ENCODE assay signal across 29 cellular contexts in genomic region chr1:107637101-107637500, GRCh38.
"Had no signal": no experiment of that assay in that cellular context is flagged by ENCODE, and none has a peak within 500 bp of the region (broad histone marks: within the 10 kb centered on the region; RNA-seq: fewer than 3 reads in every experiment).

No MANE protein-coding gene starts in this region.

- H3K4me1 ChIP-seq: adrenal gland, SJCRH30 had no signal

- H3K27ac Mint-ChIP-seq: activated CD4-positive, alpha-beta memory T cell treated with anti-CD3 and anti-CD28 coated beads, Interleukin-2, amount 10 ng/mL, durations not matched to agents 7 days and 5 days; activated CD4-positive, alpha-beta T cell treated with anti-CD3 and anti-CD28 coated beads for 36 hours; activated naive CD4-positive, alpha-beta T cell treated with anti-CD3 and anti-CD28 coated beads, Interleukin-2, amount 10 ng/mL, durations not matched to agents 7 days and 5 days; activated naive CD8-positive, alpha-beta T cell treated with anti-CD3 and anti-CD28 coated beads for 36 hours; activated T-cell treated with anti-CD3 and anti-CD28 coated beads, Interleukin-2, amount 50 U/mL, for 72 hours; activated T-helper 2 cell treated with anti-CD3 and anti-CD28 coated beads, Interferon-gamma antibody, Interleukin-2, Interleukin-4, amounts not matched to agents 10 μg/mL and 5 μg/mL and 100 μg/mL, durations not matched to agents 14 hours and 24 hours and 36 hours had no signal

- H3K4me3 ChIP-seq: adrenal gland, cardiac muscle cell, K562, SJCRH30 had no signal

- H3K9ac ChIP-seq: SK-N-SH had no signal

- H3K4me2 ChIP-seq: SK-N-SH had no signal

- H3K27me3 ChIP-seq: adrenal gland, brain microvascular endothelial cell, cardiac muscle cell, SJCRH30 had no signal

- H3K9me3 ChIP-seq: adrenal gland, SJCRH30, SK-N-SH had no signal

- H3K9me3 Mint-ChIP-seq: activated CD4-positive, alpha-beta memory T cell treated with anti-CD3 and anti-CD28 coated beads, Interleukin-2, amount 10 ng/mL, durations not matched to agents 7 days and 5 days; activated naive CD8-positive, alpha-beta T cell treated with anti-CD3 and anti-CD28 coated beads for 36 hours; activated T-cell treated with anti-CD3 and anti-CD28 coated beads, Interleukin-2, amount 50 U/mL, for 72 hours; activated T-helper 2 cell treated with anti-CD3 and anti-CD28 coated beads, Interferon-gamma antibody, Interleukin-2, Interleukin-4, amounts not matched to agents 10 μg/mL and 5 μg/mL and 100 μg/mL, durations not matched to agents 14 hours and 24 hours and 36 hours had no signal

- H3K4me1 Mint-ChIP-seq: activated CD4-positive, alpha-beta memory T cell treated with anti-CD3 and anti-CD28 coated beads, Interleukin-2, amount 10 ng/mL, durations not matched to agents 7 days and 5 days; activated CD4-positive, alpha-beta T cell treated with anti-CD3 and anti-CD28 coated beads for 36 hours; activated naive CD4-positive, alpha-beta T cell treated with anti-CD3 and anti-CD28 coated beads, Interleukin-2, amount 10 ng/mL, durations not matched to agents 7 days and 5 days; activated naive CD8-positive, alpha-beta T cell treated with anti-CD3 and anti-CD28 coated beads for 36 hours had no signal

- H3K27me3 Mint-ChIP-seq: activated CD4-positive, alpha-beta memory T cell treated with anti-CD3 and anti-CD28 coated beads, Interleukin-2, amount 10 ng/mL, durations not matched to agents 7 days and 5 days; activated CD4-positive, alpha-beta T cell treated with anti-CD3 and anti-CD28 coated beads for 36 hours; activated naive CD4-positive, alpha-beta T cell treated with anti-CD3 and anti-CD28 coated beads, Interleukin-2, amount 10 ng/mL, durations not matched to agents 7 days and 5 days; activated naive CD8-positive, alpha-beta T cell treated with anti-CD3 and anti-CD28 coated beads for 36 hours had no signal

- H3K36me3 ChIP-seq: adrenal gland, brain microvascular endothelial cell, cardiac muscle cell, WERI-Rb-1 had no signal

- H3K36me3 Mint-ChIP-seq: activated naive CD4-positive, alpha-beta T cell treated with anti-CD3 and anti-CD28 coated beads, Interleukin-2, amount 10 ng/mL, durations not matched to agents 7 days and 5 days had no signal

- H3K27ac ChIP-seq: adrenal gland, brain microvascular endothelial cell, cardiac muscle cell, RWPE1, SJCRH30, WERI-Rb-1 had no signal

- DNase-seq: activated CD4-positive, alpha-beta memory T cell treated with anti-CD3 and anti-CD28 coated beads, Interleukin-2, amount 10 ng/mL, durations not matched to agents 7 days and 5 days; activated CD4-positive, alpha-beta T cell treated with anti-CD3 and anti-CD28 coated beads for 36 hours; activated CD4-positive, alpha-beta T cell treated with anti-CD3 and anti-CD28 coated beads, Interleukin-2, amount 50 U/mL, for 1 hour; activated CD8-positive, alpha-beta memory T cell treated with anti-CD3 and anti-CD28 coated beads, Interleukin-2, amount 50 U/mL, for 4 hours; activated gamma-delta T cell treated with Interleukin-2 at 50 U/mL for 16 hours; activated naive CD4-positive, alpha-beta T cell treated with anti-CD3 and anti-CD28 coated beads, Interleukin-2, amount 10 ng/mL, durations not matched to agents 7 days and 5 days; activated naive CD8-positive, alpha-beta T cell treated with anti-CD3 and anti-CD28 coated beads for 36 hours; activated T-cell treated with anti-CD3 and anti-CD28 coated beads, Interleukin-2, amount 50 U/mL, for 72 hours; adrenal gland; anterior cingulate cortex; brain microvascular endothelial cell; Karpas-422; NCI-H1048; NCI-H146; NCI-H187 treated with DMSO at 0.1 percent for 48 hours; NCI-H2081 treated with DMSO at 0.1 percent for 48 hours; NCI-H345; NCI-H510A; NCI-H526 treated with DMSO at 0.1 percent for 48 hours; NCI-H82; Right ventricle myocardium superior; SJCRH30; SK-N-SH; T-helper 1 cell; WERI-Rb-1 had no signal

- H3K4me3 Mint-ChIP-seq: activated CD4-positive, alpha-beta memory T cell treated with anti-CD3 and anti-CD28 coated beads, Interleukin-2, amount 10 ng/mL, durations not matched to agents 7 days and 5 days; activated CD4-positive, alpha-beta T cell treated with anti-CD3 and anti-CD28 coated beads for 36 hours; activated naive CD4-positive, alpha-beta T cell treated with anti-CD3 and anti-CD28 coated beads, Interleukin-2, amount 10 ng/mL, durations not matched to agents 7 days and 5 days; activated naive CD8-positive, alpha-beta T cell treated with anti-CD3 and anti-CD28 coated beads for 36 hours; activated T-cell treated with anti-CD3 and anti-CD28 coated beads, Interleukin-2, amount 50 U/mL, for 72 hours had no signal

- FAIRE-seq: K562 had no signal
